In genomic region chr17:77444653-77445029, GRCh38 we compare ENCODE assay signal across 8 cellular contexts.
A peak's percentile ranks its signal among the peaks of the same experiment; 100 is the strongest.
DNase-seq lines count a peak whose midpoint lies in the region; ATAC-seq, FAIRE-seq and TF ChIP-seq lines count a peak whose summit lies in the region.

No MANE protein-coding gene starts in this region.

- H3K36me3 Mint-ChIP-seq in activated CD4-positive, alpha-beta T cell treated with anti-CD3 and anti-CD28 coated beads for 36 hours (ENCODE audit: low read depth): peaks cover 30% of the 10 kb centered on the region

- peak overlapping the region; percentile 95 for H3K27ac Mint-ChIP-seq in activated CD4-positive, alpha-beta T cell treated with anti-CD3 and anti-CD28 coated beads for 36 hours

- TF ChIP-seq CTCF in OCI-LY7 (conservative IDR thresholded peaks at IDR 0.05; ENCODE audit: low read length) (no peak), left ventricle myocardium inferior (IDR thresholded peaks at IDR 0.05; ENCODE audit: borderline replicate concordance) (no peak), testis (IDR thresholded peaks at IDR 0.05) (no peak), D721Med (IDR thresholded peaks at IDR 0.05; ENCODE audit: insufficient read depth, missing control alignments) (no peak)

- no peak for TF ChIP-seq POLR2A in testis (IDR thresholded peaks at IDR 0.05)

- CTCF ChIA-PET in activated CD4-positive, alpha-beta T cell treated with anti-CD3 and anti-CD28 coated beads for 36 hours (lab: Charles Lee): interaction anchor here (0.7 to 2.8 kb wide), 9 partner anchors 9 to 44 kb away, joined by 3 to 11 read pairs (median 4); no protein-coding TSS in a partner anchor
- CTCF ChIA-PET in OCI-LY7 (lab: Charles Lee; ENCODE audit: unreplicated experiment): interaction anchor here (0.6 to 2.6 kb wide), 5 partner anchors 13 to 1575 kb away, joined by 3 to 13 read pairs (median 3); no protein-coding TSS in a partner anchor

- H3K9me3 ChIP-seq in OCI-LY7 (ENCODE audit: low read length): no peaks in the 10 kb centered on the region
- H3K9me3 ChIP-seq in left ventricle myocardium inferior (replicated peaks): no peaks in the 10 kb centered on the region
- H3K9me3 ChIP-seq in testis: no peaks in the 10 kb centered on the region

- no peaks in the 10 kb centered on the region for H3K27me3 Mint-ChIP-seq in activated CD4-positive, alpha-beta T cell treated with anti-CD3 and anti-CD28 coated beads for 36 hours

- H3K4me3 Mint-ChIP-seq in activated CD4-positive, alpha-beta T cell treated with anti-CD3 and anti-CD28 coated beads for 36 hours: peak overlapping the region; percentile 62

- intact Hi-C loops in activated CD4-positive, alpha-beta T cell treated with anti-CD3 and anti-CD28 coated beads for 36 hours (cut with DNase I, micrococcal nuclease): loop anchor here (1.0 to 10.0 kb wide), 7 partner anchors 10 to 1300 kb away; no protein-coding TSS in a partner anchor
- intact Hi-C loops in OCI-LY7 (cut with micrococcal nuclease; ENCODE audit: unreplicated experiment): loop anchor here (5.0 to 10.0 kb wide), 6 partner anchors 112 to 1900 kb away; partner anchors contain the start of genes MFSD11, SRSF2 and TMC6
- intact Hi-C loops in left ventricle myocardium inferior (cut with micrococcal nuclease): no loop called here
- intact Hi-C loops in testis (cut with DNase I; ENCODE audit: low total_unique reads): no loop called here

- BruUV-seq in OCI-LY7 (replicated peaks; lab: Mats Ljungman, UMichigan): no TSS peak

- no peaks in the 10 kb centered on the region for H3K9me3 Mint-ChIP-seq in activated CD4-positive, alpha-beta T cell treated with anti-CD3 and anti-CD28 coated beads for 36 hours (ENCODE audit: low read depth)

- no peak for ATAC-seq in activated CD4-positive, alpha-beta T cell treated with anti-CD3 and anti-CD28 coated beads for 36 hours

- no peaks in the 10 kb centered on the region for H3K9me2 ChIP-seq in OCI-LY7 (ENCODE audit: insufficient read depth, low read length)

- no peaks in the 10 kb centered on the region for H4K20me1 ChIP-seq in OCI-LY7 (ENCODE audit: insufficient read depth, low read length)

- FAIRE-seq in D721Med (lab: Jason Lieb, UNC): no peak

- peak overlapping the region; percentile 80 for H3K4me2 ChIP-seq in OCI-LY7 (ENCODE audit: low read length)

- no peaks in the 10 kb centered on the region for H3K27me3 ChIP-seq in left ventricle myocardium inferior (ENCODE audit: low read depth)
- H3K27me3 ChIP-seq in testis: no peaks in the 10 kb centered on the region

- H3K79me2 ChIP-seq in OCI-LY7 (ENCODE audit: insufficient read depth, low read depth, low read length): peaks cover 49% of the 10 kb centered on the region

- H3K4me3 ChIP-seq in OCI-LY7 (ENCODE audit: low read depth, low read length, poor library complexity, severe bottlenecking): peak overlapping the region; percentile 47
- H3K4me3 ChIP-seq in left ventricle myocardium inferior: no peak overlapping the region
- no peak overlapping the region for H3K4me3 ChIP-seq in testis

- peak overlapping the region; percentile 95 for H3K27ac ChIP-seq in OCI-LY7 (ENCODE audit: low read depth, low read length, poor library complexity, severe bottlenecking)
- peak overlapping the region; percentile 88 for H3K27ac ChIP-seq in left ventricle myocardium inferior (replicated peaks)
- H3K27ac ChIP-seq in testis: peak overlapping the region in 1 of 2 donors; percentile 45

- H3K4me1 Mint-ChIP-seq in activated CD4-positive, alpha-beta T cell treated with anti-CD3 and anti-CD28 coated beads for 36 hours: peaks cover 97% of the 10 kb centered on the region

- H3K36me3 ChIP-seq in OCI-LY7 (ENCODE audit: insufficient read depth, low read length) (peaks cover 22% of the 10 kb centered on the region), left ventricle myocardium inferior (no peaks in the 10 kb centered on the region), testis (ENCODE audit: low read depth, missing control alignments) (no peaks in the 10 kb centered on the region)

- WGBS in testis, 2 donors: 27 to 29% methylated on average over 9 of the region's 9 CpGs

- H2AFZ ChIP-seq in OCI-LY7 (ENCODE audit: low read length): no peak overlapping the region

- POLR2A ChIA-PET in activated CD4-positive, alpha-beta T cell treated with anti-CD3 and anti-CD28 coated beads for 36 hours (lab: Charles Lee): interaction anchor here (1.0 to 1.8 kb wide), 5 partner anchors 10 to 30 kb away, joined by 3 to 13 read pairs (median 5); no protein-coding TSS in a partner anchor
- POLR2A ChIA-PET in OCI-LY7 (lab: Charles Lee): interaction anchor here (1.0 to 4.1 kb wide), 15 partner anchors 9 to 773 kb away, joined by 3 to 39 read pairs (median 5); no protein-coding TSS in a partner anchor

- H3K4me1 ChIP-seq in OCI-LY7 (ENCODE audit: insufficient read depth, low read length, poor library complexity, severe bottlenecking) (peaks cover 97% of the 10 kb centered on the region), left ventricle myocardium inferior (peaks cover 84% of the 10 kb centered on the region), testis (peaks cover 48% of the 10 kb centered on the region)

- DNase-seq in activated CD4-positive, alpha-beta T cell treated with anti-CD3 and anti-CD28 coated beads for 36 hours: no peak
- DNase-seq in activated CD4-positive, alpha-beta T cell treated with anti-CD3 and anti-CD28 coated beads for 4 hours: no peak
- DNase-seq in OCI-LY7 (ENCODE audit: low spot score) (peak; percentile 79), left ventricle myocardium inferior (peak; percentile 72), testis (peak; percentile 55), D721Med (ENCODE audit: insufficient read length, low spot score) (no peak), NCI-H1092 treated with DMSO at 0.1 percent for 48 hours (lab: John Stamatoyannopoulos, UW) (no peak), pons (ENCODE audit: low spot score) (no peak)

Comparison
In these comparisons a context has a peak if more than half of its experiments do, and no peak if none do; other contexts are left out.
1. DNase-seq: peak in OCI-LY7 (single experiment), left ventricle myocardium inferior (single experiment) and testis (single experiment); none in activated CD4-positive, alpha-beta T cell treated with anti-CD3 and anti-CD28 coated beads for 36 hours (single experiment), activated CD4-positive, alpha-beta T cell treated with anti-CD3 and anti-CD28 coated beads for 4 hours (0 of 2), D721Med (single experiment), NCI-H1092 treated with DMSO at 0.1 percent for 48 hours (single experiment) and pons (single experiment).
2. intact Hi-C loops: an anchor here in activated CD4-positive, alpha-beta T cell treated with anti-CD3 and anti-CD28 coated beads for 36 hours (1.0 to 10.0 kb wide) and OCI-LY7 (5.0 to 10.0 kb wide); none called in left ventricle myocardium inferior and testis.